In the genomic region with DNA sequence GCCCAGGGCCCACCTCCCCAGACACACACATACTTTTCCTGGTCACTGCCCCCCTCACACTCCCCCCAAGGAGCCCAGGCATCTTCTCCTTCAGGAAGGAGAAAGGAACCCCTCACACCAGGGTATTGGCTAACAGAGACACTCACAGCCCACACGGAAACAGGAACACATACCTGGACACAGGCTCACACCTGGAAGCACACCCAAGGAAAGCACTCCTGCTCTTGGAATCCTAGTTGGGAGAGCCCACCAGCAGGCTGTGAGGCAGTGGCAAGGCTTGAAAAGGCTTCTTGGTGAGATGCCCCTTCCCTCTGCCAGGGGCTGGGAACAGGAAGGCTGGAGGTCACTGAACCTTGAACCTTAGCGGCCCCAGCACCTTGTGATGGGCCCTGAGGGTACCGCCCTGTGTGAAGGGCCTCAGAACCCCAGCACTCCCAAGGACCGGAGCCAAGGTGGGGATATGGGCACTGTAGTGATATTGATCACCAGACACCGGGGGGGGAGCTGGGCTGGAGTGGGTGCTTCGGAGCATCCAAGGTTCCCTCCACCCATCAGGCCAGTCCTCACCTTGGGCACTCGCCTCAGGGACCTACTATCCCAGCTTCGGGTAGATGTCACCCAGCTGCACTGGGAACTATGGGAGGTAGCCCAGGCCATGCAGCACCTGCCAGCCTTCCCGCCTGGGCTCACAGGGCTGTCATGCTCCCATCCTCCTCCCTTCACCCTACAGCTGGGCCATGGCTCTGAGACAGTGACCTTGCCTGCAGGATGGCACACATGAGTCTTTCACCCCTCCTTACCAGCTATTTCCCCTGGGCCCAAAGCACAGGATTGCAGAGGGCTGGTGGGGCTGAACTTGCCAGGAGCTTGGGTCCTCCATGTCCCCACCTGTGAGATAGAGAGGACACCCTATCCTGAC, we compare ENCODE assay signal across 10 cellular contexts. TPM values are rescaled to one million over a fixed set of nuclear protein-coding genes. Genes with fewer than 3 reads are reported as not detected.
DNase-seq lines count a peak whose midpoint lies in the region; FAIRE-seq and TF ChIP-seq lines count a peak whose summit lies in the region.
"Had no signal": no experiment of that assay in that cellular context is flagged by ENCODE, and none has a peak within 500 bp of the region (broad histone marks: within the 10 kb centered on the region; RNA-seq: fewer than 3 reads in every experiment).

No MANE protein-coding gene starts in this region.

- WGBS in H1 (ENCODE audit: extremely low coverage in 1 of 2, insufficient coverage in 1 of 2, insufficient read length in 1 of 2, insufficient replicate concordance in 2 of 2, low coverage in 1 of 2, low lambda C conversion rate in 2 of 2, missing lambda C conversion rate in 1 of 2), 2 experiments, result 86% methylated on average over 9 of the region's 9 CpGs; no CpG with 5 or more reads in 1 of the 2 experiments
- no CpG with 5 or more reads among the region's 9 CpGs for WGBS in trophoblast cell (ENCODE audit: extremely low coverage, insufficient coverage, insufficient read length)

- no peak overlapping the region for H2BK20ac ChIP-seq in H1 (ENCODE audit: low read length)

- H2BK120ac ChIP-seq in H1 (replicated peaks; ENCODE audit: low read depth, low read length) (no peak overlapping the region), trophoblast cell (ENCODE audit: insufficient read depth, low read length, poor library complexity) (no peak overlapping the region)

- H4K5ac ChIP-seq in H1 (ENCODE audit: insufficient read length, low read depth, low read length), result no peak overlapping the region

- FAIRE-seq in H1 (lab: Jason Lieb, UNC), result no peak

- H3K79me2 ChIP-seq in OCI-LY1 (ENCODE audit: insufficient read depth, low read length), result no peaks in the 10 kb centered on the region
- H3K79me2 ChIP-seq in H1 (ENCODE audit: control insufficient read depth in 1 of 2, insufficient read depth in 2 of 2, low read length in 2 of 2), result no peaks in the 10 kb centered on the region
- H3K79me2 ChIP-seq in trophoblast cell (ENCODE audit: control insufficient read depth, insufficient read depth, low read length, poor library complexity), result peaks cover 3% of the 10 kb centered on the region

- H3K9ac ChIP-seq in BLaER1 treated with 17β-estradiol and CSF1 and Interleukin-3, amounts not matched to agents 10 nM and 100 nM, result peak overlapping the region; percentile 71 to 89 (median 84); a peak in 21 of 22 replicates
- H3K9ac ChIP-seq in OCI-LY1 (ENCODE audit: low read length), result peak overlapping the region; percentile 62; the same call in 1 of the 2 replicates
- no peak overlapping the region for H3K9ac ChIP-seq in H1 (replicated peaks in 1 of 4; ENCODE audit: extremely low read depth in 1 of 4, low read depth in 3 of 4, low read length in 3 of 4)
- no peak overlapping the region for H3K9ac ChIP-seq in trophoblast cell (ENCODE audit: low read length)

- CTCF ChIA-PET in H1 (lab: Charles Lee; ENCODE audit: partially characterized antibody), result interaction anchor here (0.5 to 5.7 kb wide), 39 partner anchors 12 to 983 kb away, joined by 3 to 38 read pairs (median 4); partner anchors contain the start of genes MYL3, PRSS50 and PTH1R

- H3K27me3 ChIP-seq in BLaER1 treated with 17β-estradiol and CSF1 and Interleukin-3, amounts not matched to agents 10 nM and 100 nM, result no peaks in the 10 kb centered on the region
- H3K27me3 ChIP-seq in OCI-LY1 (ENCODE audit: insufficient read depth, low read length), result no peaks in the 10 kb centered on the region
- peaks cover 0 to 13% (median 5%) of the 10 kb centered on the region in 4 experiments; a peak in 4 of 7 replicates for H3K27me3 ChIP-seq in H1 (replicated peaks in 1 of 4; ENCODE audit: control insufficient read depth in 3 of 4, extremely low read depth in 1 of 4, insufficient read depth in 3 of 4, low read length in 3 of 4)
- no peaks in the 10 kb centered on the region for H3K27me3 ChIP-seq in trophoblast cell (ENCODE audit: insufficient read depth, low read length)

- H3K36me3 ChIP-seq in BLaER1 treated with 17β-estradiol and CSF1 and Interleukin-3, amounts not matched to agents 10 nM and 100 nM, result no peaks in the 10 kb centered on the region
- H3K36me3 ChIP-seq in OCI-LY1 (ENCODE audit: insufficient read depth, low read length) (no peaks in the 10 kb centered on the region), H1 (ENCODE audit: control insufficient read depth in 2 of 4, insufficient read depth in 4 of 4, low read length in 3 of 4) (no peaks in the 10 kb centered on the region), trophoblast cell (ENCODE audit: control insufficient read depth in 1 of 2, insufficient read depth in 2 of 2, low read length in 2 of 2) (no peaks in the 10 kb centered on the region)

- H3K4me1 ChIP-seq in BLaER1 treated with 17β-estradiol and CSF1 and Interleukin-3, amounts not matched to agents 10 nM and 100 nM, result peaks cover 13 to 25% (median 22%) of the 10 kb centered on the region in 10 experiments
- H3K4me1 ChIP-seq in OCI-LY1 (ENCODE audit: insufficient read depth, low read length, severe bottlenecking) (peaks cover 13% of the 10 kb centered on the region), H1 (replicated peaks in 1 of 4; ENCODE audit: control insufficient read depth in 3 of 4, insufficient read depth in 4 of 4, low read length in 3 of 4) (peaks cover 0 to 10% (median 8%) of the 10 kb centered on the region in 4 experiments; a peak in 6 of 7 replicates), trophoblast cell (ENCODE audit: control insufficient read depth in 1 of 2, insufficient read depth in 2 of 2, low read length in 2 of 2) (peaks cover 10 to 19% of the 10 kb centered on the region in 2 experiments)

- no peak for TF ChIP-seq POLR2A in H1 (IDR thresholded peaks at IDR 0.05; ENCODE audit: control extremely low read depth in 1 of 2, low read depth in 2 of 2, low read length in 2 of 2)

- H3K23ac ChIP-seq in H1 (ENCODE audit: insufficient read length) (no peak overlapping the region), trophoblast cell (ENCODE audit: low read length) (no peak overlapping the region)

- no peaks in the 10 kb centered on the region for H3K9me2 ChIP-seq in OCI-LY1 (ENCODE audit: low read depth, low read length)

- peaks cover 6 to 17% (median 12%) of the 10 kb centered on the region in 11 experiments; a peak in 19 of 22 replicates for H3K9me3 ChIP-seq in BLaER1 treated with 17β-estradiol and CSF1 and Interleukin-3, amounts not matched to agents 10 nM and 100 nM (replicated peaks in 1 of 11)
- H3K9me3 ChIP-seq in OCI-LY1 (ENCODE audit: low read length) (peaks cover 6% of the 10 kb centered on the region; the same call in 1 of the 2 replicates), H1 (ENCODE audit: insufficient read depth in 2 of 2, low read depth in 1 of 2, low read length in 1 of 2) (no peaks in the 10 kb centered on the region), trophoblast cell (ENCODE audit: insufficient read depth, low read depth, low read length) (no peaks in the 10 kb centered on the region)

- H3K18ac ChIP-seq in H1 (ENCODE audit: extremely low read depth, low read length) (no peak overlapping the region), trophoblast cell (ENCODE audit: low read length) (no peak overlapping the region)

- H2AK5ac ChIP-seq in H1 (ENCODE audit: low read depth, low read length) (no peak overlapping the region), trophoblast cell (ENCODE audit: low read length) (peak overlapping the region; percentile 42)

- H3K4me3 ChIP-seq in BLaER1 treated with 17β-estradiol and CSF1 and Interleukin-3, amounts not matched to agents 10 nM and 100 nM, result peak overlapping the region in 9 of 10 experiments; percentile 49 to 70 (median 62); a peak in 18 of 20 replicates
- H3K4me3 ChIP-seq in OCI-LY1 (ENCODE audit: low read depth, low read length, poor library complexity, severe bottlenecking) (peak overlapping the region; percentile 60), H1 (ENCODE audit: extremely low read depth in 1 of 4, insufficient read depth in 2 of 4, low read depth in 3 of 4, low read length in 4 of 4) (no peak overlapping the region), trophoblast cell (ENCODE audit: low read depth, low read length) (no peak overlapping the region)

- H3K23me2 ChIP-seq in H1 (ENCODE audit: low read depth, low read length), result peaks cover 4% of the 10 kb centered on the region; the same call in 1 of the 2 replicates

- H2BK5ac ChIP-seq in H1 (ENCODE audit: low read depth, low read length) (no peak overlapping the region), trophoblast cell (ENCODE audit: low read depth, low read length, poor library complexity) (no peak overlapping the region)

- no peaks in the 10 kb centered on the region for H4K20me1 ChIP-seq in BLaER1 treated with 17β-estradiol and CSF1 and Interleukin-3, amounts not matched to agents 10 nM and 100 nM
- no peaks in the 10 kb centered on the region for H4K20me1 ChIP-seq in OCI-LY1 (ENCODE audit: insufficient read depth, low read length)
- no peaks in the 10 kb centered on the region for H4K20me1 ChIP-seq in H1 (replicated peaks in 1 of 2; ENCODE audit: control insufficient read depth in 1 of 2, insufficient read depth in 2 of 2, low read length in 2 of 2)

- H2AFZ ChIP-seq in OCI-LY1 (ENCODE audit: low read length) (no peak overlapping the region), H1 (ENCODE audit: low read length) (0 out of 2 replicates have a peak overlapping the region, but pooled peaks have one; percentile 52), trophoblast cell (ENCODE audit: insufficient read depth, low read length, poor library complexity) (peak overlapping the region; percentile 26)

- 0 out of 2 replicates have a peak overlapping the region, but pooled peaks have one; percentile 81 for H2BK15ac ChIP-seq in H1 (ENCODE audit: low read length)

- no peak overlapping the region for H3K14ac ChIP-seq in H1 (ENCODE audit: insufficient read length)
- H3K14ac ChIP-seq in trophoblast cell (ENCODE audit: low read length), result no peak overlapping the region

- H2BK12ac ChIP-seq in H1 (ENCODE audit: low read depth, low read length), result 0 out of 2 replicates have a peak overlapping the region, but pooled peaks have one; percentile 50
- peak overlapping the region; percentile 6 for H2BK12ac ChIP-seq in trophoblast cell (ENCODE audit: low read length)

- DNase-seq in H1 (ENCODE audit: low read depth in 1 of 2, low spot score in 2 of 2), result no peak
- no peak for DNase-seq in trophoblast cell
- no peak for DNase-seq in cortex of kidney (lab: John Stamatoyannopoulos, UW)
- DNase-seq in NOMO-1 (lab: John Stamatoyannopoulos, UW; ENCODE audit: unreplicated experiment in 2 of 2), result no peak
- no peak for DNase-seq in superior temporal gyrus (ENCODE audit: extremely low spot score)
- DNase-seq in GM19238 (ENCODE audit: insufficient read length, low spot score), result no peak
- DNase-seq: KBM-7 had no signal

- H3F3A ChIP-seq in OCI-LY1 (ENCODE audit: insufficient read depth, low read length), result no peaks in the 10 kb centered on the region

- H3K4ac ChIP-seq in H1 (replicated peaks; ENCODE audit: insufficient read length, low read depth, low read length), result no peak overlapping the region
- H3K4ac ChIP-seq in trophoblast cell (ENCODE audit: low read depth, low read length), result no peak overlapping the region

- TF ChIP-seq CTCF in OCI-LY1 (IDR thresholded peaks at IDR 0.05; ENCODE audit: low read length), result no peak
- no peak for TF ChIP-seq CTCF in H1 (IDR thresholded peaks at IDR 0.05; ENCODE audit: control extremely low read depth in 1 of 3, insufficient read depth in 1 of 3, low read depth in 1 of 3, low read length in 3 of 3)

- TF ChIP-seq RAD21 in H1 (IDR thresholded peaks at IDR 0.05 in 1 of 2, conservative IDR thresholded peaks at IDR 0.05 in 1 of 2; ENCODE audit: low read depth in 2 of 2, low read length in 2 of 2), result no peak

- peak overlapping the region; percentile 73 for H4K12ac ChIP-seq in trophoblast cell (ENCODE audit: low read depth, low read length)

- POLR2A ChIA-PET in H1 (lab: Charles Lee; ENCODE audit: partially characterized antibody), result interaction anchor here (1.1 to 1.8 kb wide), 6 partner anchors 13 to 273 kb away, joined by 3 to 5 read pairs (median 4); partner anchors contain the start of gene CCDC12

- H4K8ac ChIP-seq in H1 (ENCODE audit: extremely low read depth, insufficient read depth, low read length) (no peak overlapping the region; the same call in 1 of the 2 replicates), trophoblast cell (ENCODE audit: low read depth, low read length) (peak overlapping the region; percentile 59)

- TF ChIP-seq EP300 in H1 (IDR thresholded peaks at IDR 0.05; ENCODE audit: borderline replicate concordance in 1 of 2, low read depth in 2 of 2, low read length in 2 of 2), result no peak

- no peak overlapping the region for H3K56ac ChIP-seq in H1 (replicated peaks; ENCODE audit: insufficient read length, low read depth, low read length)

- peak overlapping the region in 9 of 11 experiments; percentile 81 to 93 (median 90); a peak in 15 of 22 replicates for H3K27ac ChIP-seq in BLaER1 treated with 17β-estradiol and CSF1 and Interleukin-3, amounts not matched to agents 10 nM and 100 nM
- H3K27ac ChIP-seq in OCI-LY1 (ENCODE audit: low read depth, low read length, poor library complexity, severe bottlenecking) (no peak overlapping the region), H1 (ENCODE audit: low read depth, low read length) (no peak overlapping the region), trophoblast cell (ENCODE audit: low read depth, low read length) (no peak overlapping the region)

- H4K91ac ChIP-seq in H1 (replicated peaks; ENCODE audit: insufficient read length, low read length), result no peak overlapping the region
- H4K91ac ChIP-seq in trophoblast cell (ENCODE audit: low read depth, low read length), result peak overlapping the region; percentile 38

- H3K4me2 ChIP-seq in BLaER1 treated with 17β-estradiol and CSF1 and Interleukin-3, amounts not matched to agents 10 nM and 100 nM, result peak overlapping the region; percentile 84 to 99 (median 94)
- H3K4me2 ChIP-seq in OCI-LY1 (ENCODE audit: low read length), result peak overlapping the region; percentile 66
- H3K4me2 ChIP-seq in H1 (ENCODE audit: insufficient read depth in 1 of 2, low read depth in 2 of 2, low read length in 2 of 2), result peak overlapping the region in 1 of 2 experiments; percentile 64; a peak in 1 of 4 replicates
- no peak overlapping the region for H3K4me2 ChIP-seq in trophoblast cell (ENCODE audit: low read length)

- H3K79me1 ChIP-seq in H1 (ENCODE audit: low read depth, low read length) (no peaks in the 10 kb centered on the region), trophoblast cell (ENCODE audit: low read length) (peaks cover 15% of the 10 kb centered on the region)

RNA-seq across cellular contexts. Expression of gene MYL3, which starts 16.4 kb away (rescaled TPM):
- total RNA-seq in H1 (2021; fragmentation: NEBNext Ultra II Directional; extraction: Animal tissue kit (Norgen Biotek cat#: 25700)), result not detected in 2 replicates
- polyA plus RNA-seq in H1 (2011; rRNA removed), result 0.06 TPM in 1 of 2 replicates, not detected in the other
- polyA plus RNA-seq in H1 (2011; cell fraction: cytosol; rRNA removed), result 0.10 TPM
- polyA plus RNA-seq in H1 (2011; cell fraction: nucleus; rRNA removed), result not detected
- 0.19 to 0.27 TPM in 2 of 4 replicates, not detected in the others for polyA plus RNA-seq in H1 (2012, experiment 1 of 2)
- polyA plus RNA-seq in H1 (2012, experiment 2 of 2), result 0.33 TPM
- polyA plus RNA-seq in H1 (2013, experiment 1 of 2), result 0.08 TPM
- polyA plus RNA-seq in H1 (2013, experiment 2 of 2), result not detected
- not detected in 2 replicates for polyA minus RNA-seq in H1 (2011; rRNA and poly(A)+ RNA removed)
- polyA minus RNA-seq in H1 (2011; cell fraction: cytosol; rRNA and poly(A)+ RNA removed), result not detected
- not detected for polyA minus RNA-seq in H1 (2011; cell fraction: nucleus; rRNA and poly(A)+ RNA removed)
- 0.86 and 1.3 TPM in 2 replicates for polyA plus RNA-seq in trophoblast cell (2013)
- total RNA-seq: H4 had no signal

RNA-seq across cellular contexts. Expression of gene PTH1R, which starts 30.6 kb away (rescaled TPM):
- total RNA-seq in H1 (2021; fragmentation: NEBNext Ultra II Directional; extraction: Animal tissue kit (Norgen Biotek cat#: 25700)), result 0.21 and 1.5 TPM in 2 replicates
- 0.57 and 1.9 TPM in 2 replicates for polyA plus RNA-seq in H1 (2011; rRNA removed)
- polyA plus RNA-seq in H1 (2011; cell fraction: cytosol; rRNA removed), result 0.89 TPM
- 3.4 TPM for polyA plus RNA-seq in H1 (2011; cell fraction: nucleus; rRNA removed)
- 0.27 to 1.1 TPM (median 0.67 TPM) in 4 replicates for polyA plus RNA-seq in H1 (2012, experiment 1 of 2)
- 0.54 TPM for polyA plus RNA-seq in H1 (2012, experiment 2 of 2)
- 0.63 TPM for polyA plus RNA-seq in H1 (2013, experiment 1 of 2)
- 0.79 TPM for polyA plus RNA-seq in H1 (2013, experiment 2 of 2)
- polyA minus RNA-seq in H1 (2011; rRNA and poly(A)+ RNA removed), result 0.73 and 0.88 TPM in 2 replicates
- not detected for polyA minus RNA-seq in H1 (2011; cell fraction: cytosol; rRNA and poly(A)+ RNA removed)
- 2.3 TPM for polyA minus RNA-seq in H1 (2011; cell fraction: nucleus; rRNA and poly(A)+ RNA removed)
- 9.5 and 11.3 TPM in 2 replicates for polyA plus RNA-seq in trophoblast cell (2013)

Comparison
In these comparisons a context has a peak if more than half of its experiments do, and no peak if none do; other contexts are left out.
1. H3K27ac ChIP-seq: peak in BLaER1 treated with 17β-estradiol and CSF1 and Interleukin-3, amounts not matched to agents 10 nM and 100 nM (9 of 11); none in OCI-LY1 (single experiment), H1 (single experiment) and trophoblast cell (single experiment).
2. H3K4me3 ChIP-seq: peak in BLaER1 treated with 17β-estradiol and CSF1 and Interleukin-3, amounts not matched to agents 10 nM and 100 nM (9 of 10) and OCI-LY1 (single experiment); none in H1 (0 of 4) and trophoblast cell (single experiment).
3. H3K9ac ChIP-seq: peak in BLaER1 treated with 17β-estradiol and CSF1 and Interleukin-3, amounts not matched to agents 10 nM and 100 nM (11 of 11) and OCI-LY1 (single experiment); none in H1 (0 of 4) and trophoblast cell (single experiment).